Comparison of ENCODE assay signal across 1 cellular context in the genomic region with DNA sequence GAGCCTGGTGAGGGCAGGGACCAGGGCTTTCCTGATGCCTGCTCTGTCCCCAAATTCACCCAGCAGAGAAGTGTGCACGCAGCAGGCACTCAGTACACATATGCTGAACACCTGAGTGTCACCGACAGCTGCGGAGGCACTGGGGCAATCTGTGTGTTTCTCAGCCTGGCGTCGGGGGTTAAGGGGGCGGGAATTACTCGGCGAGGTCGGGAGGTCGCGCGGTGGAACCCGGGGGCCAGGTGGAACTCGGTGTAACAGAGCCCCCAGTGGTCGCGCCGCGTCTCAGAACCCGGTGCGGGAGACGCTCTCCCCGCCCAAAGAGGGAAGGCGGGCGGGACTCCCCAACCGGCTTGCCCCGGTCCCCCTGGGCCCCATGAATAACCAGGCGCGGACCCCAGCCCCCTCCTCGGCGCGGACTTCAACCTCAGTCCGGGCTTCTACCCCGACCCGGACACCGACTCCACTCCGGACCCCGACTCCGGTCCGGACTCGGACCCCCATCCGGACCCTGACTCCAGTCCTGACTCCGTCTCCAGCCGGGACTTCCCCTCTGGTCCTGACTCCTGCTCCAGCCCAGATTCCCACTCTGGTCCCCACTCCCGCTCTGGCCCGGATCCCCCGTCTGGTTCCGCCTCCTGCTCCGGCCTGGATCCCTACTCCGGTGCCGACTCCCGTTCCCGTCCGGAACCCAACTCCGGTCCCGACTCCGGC.
TF ChIP-seq lines count a peak whose summit lies in the region.

Gene SELENOV (plus strand): TSS at position 300 of the 711 bp plus-strand sequence. CDS start 74 bp downstream, at position 374.

TF ChIP-seq in HepG2, 621 proteins besides CTCF, POLR2A, EP300 and RAD21 (continued from another document and continues in another):
- TF ChIP-seq, protein P1, sequence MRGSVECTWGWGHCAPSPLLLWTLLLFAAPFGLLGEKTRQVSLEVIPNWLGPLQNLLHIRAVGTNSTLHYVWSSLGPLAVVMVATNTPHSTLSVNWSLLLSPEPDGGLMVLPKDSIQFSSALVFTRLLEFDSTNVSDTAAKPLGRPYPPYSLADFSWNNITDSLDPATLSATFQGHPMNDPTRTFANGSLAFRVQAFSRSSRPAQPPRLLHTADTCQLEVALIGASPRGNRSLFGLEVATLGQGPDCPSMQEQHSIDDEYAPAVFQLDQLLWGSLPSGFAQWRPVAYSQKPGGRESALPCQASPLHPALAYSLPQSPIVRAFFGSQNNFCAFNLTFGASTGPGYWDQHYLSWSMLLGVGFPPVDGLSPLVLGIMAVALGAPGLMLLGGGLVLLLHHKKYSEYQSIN (CRISPR knock-in tag; IDR thresholded peaks at IDR 0.05; ENCODE audit: borderline replicate concordance) = no peak
- TF ChIP-seq ZNF564 (CRISPR knock-in tag; IDR thresholded peaks at IDR 0.05) (no peak), ZFP91 (CRISPR knock-in tag; IDR thresholded peaks at IDR 0.05; ENCODE audit: borderline replicate concordance) (0 out of 2 replicates have a peak, but pooled peaks have one; percentile 15), FOSL2 (CRISPR knock-in tag; IDR thresholded peaks at IDR 0.05) (no peak), ZNF777 (CRISPR knock-in tag; IDR thresholded peaks at IDR 0.05) (peak; percentile 82), MIXL1 (CRISPR knock-in tag; IDR thresholded peaks at IDR 0.05) (no peak), ASH2L (IDR thresholded peaks at IDR 0.05; ENCODE audit: insufficient read length, low read depth, low read length) (no peak), SNAPC2 (CRISPR knock-in tag; IDR thresholded peaks at IDR 0.05) (no peak), SATB2 (CRISPR knock-in tag; IDR thresholded peaks at IDR 0.05) (no peak), MTF1 (CRISPR knock-in tag; IDR thresholded peaks at IDR 0.05) (no peak), NR1H2 (CRISPR knock-in tag; IDR thresholded peaks at IDR 0.05; ENCODE audit: borderline replicate concordance, low read depth) (no peak), NRL (CRISPR knock-in tag; IDR thresholded peaks at IDR 0.05; ENCODE audit: borderline replicate concordance) (no peak), NR2F6 (IDR thresholded peaks at IDR 0.05) (peak; percentile 47; the same call in 1 of the 2 replicates), NR2F6 (CRISPR knock-in tag; IDR thresholded peaks at IDR 0.05) (peak; percentile 31; the same call in 1 of the 2 replicates), ZNF383 (CRISPR knock-in tag; IDR thresholded peaks at IDR 0.05; ENCODE audit: borderline replicate concordance) (no peak), CREBL2 (CRISPR knock-in tag; IDR thresholded peaks at IDR 0.05; ENCODE audit: borderline replicate concordance) (no peak), LCORL (IDR thresholded peaks at IDR 0.05) (no peak), LCORL (CRISPR knock-in tag; IDR thresholded peaks at IDR 0.05) (no peak), ZNF317 (CRISPR knock-in tag; IDR thresholded peaks at IDR 0.05) (no peak), SNAPC4 (CRISPR knock-in tag; IDR thresholded peaks at IDR 0.05) (no peak), KLF13 (CRISPR knock-in tag; IDR thresholded peaks at IDR 0.05) (no peak), HOXA3 (CRISPR knock-in tag; IDR thresholded peaks at IDR 0.05) (peak; percentile 34; the same call in 1 of the 2 replicates), JDP2 (CRISPR knock-in tag; IDR thresholded peaks at IDR 0.05; ENCODE audit: borderline replicate concordance) (no peak), ZMYM3 (CRISPR knock-in tag; IDR thresholded peaks at IDR 0.05) (0 out of 2 replicates have a peak, but pooled peaks have one; percentile 26), CBX1 (IDR thresholded peaks at IDR 0.05; ENCODE audit: low read depth) (no peak), LRRFIP1 (CRISPR knock-in tag; conservative IDR thresholded peaks at IDR 0.05) (no peak), PLRG1 (conservative IDR thresholded peaks at IDR 0.05) (no peak), ERF (CRISPR knock-in tag; IDR thresholded peaks at IDR 0.05) (0 out of 2 replicates have a peak, but pooled peaks have one; percentile 23), SALL1 (CRISPR knock-in tag; IDR thresholded peaks at IDR 0.05) (peak; percentile 18; the same call in 1 of the 2 replicates), SCMH1 (CRISPR knock-in tag; IDR thresholded peaks at IDR 0.05; ENCODE audit: borderline replicate concordance) (no peak), HMG20A (CRISPR knock-in tag; IDR thresholded peaks at IDR 0.05; ENCODE audit: borderline replicate concordance) (no peak)
- TF ChIP-seq, protein P2, sequence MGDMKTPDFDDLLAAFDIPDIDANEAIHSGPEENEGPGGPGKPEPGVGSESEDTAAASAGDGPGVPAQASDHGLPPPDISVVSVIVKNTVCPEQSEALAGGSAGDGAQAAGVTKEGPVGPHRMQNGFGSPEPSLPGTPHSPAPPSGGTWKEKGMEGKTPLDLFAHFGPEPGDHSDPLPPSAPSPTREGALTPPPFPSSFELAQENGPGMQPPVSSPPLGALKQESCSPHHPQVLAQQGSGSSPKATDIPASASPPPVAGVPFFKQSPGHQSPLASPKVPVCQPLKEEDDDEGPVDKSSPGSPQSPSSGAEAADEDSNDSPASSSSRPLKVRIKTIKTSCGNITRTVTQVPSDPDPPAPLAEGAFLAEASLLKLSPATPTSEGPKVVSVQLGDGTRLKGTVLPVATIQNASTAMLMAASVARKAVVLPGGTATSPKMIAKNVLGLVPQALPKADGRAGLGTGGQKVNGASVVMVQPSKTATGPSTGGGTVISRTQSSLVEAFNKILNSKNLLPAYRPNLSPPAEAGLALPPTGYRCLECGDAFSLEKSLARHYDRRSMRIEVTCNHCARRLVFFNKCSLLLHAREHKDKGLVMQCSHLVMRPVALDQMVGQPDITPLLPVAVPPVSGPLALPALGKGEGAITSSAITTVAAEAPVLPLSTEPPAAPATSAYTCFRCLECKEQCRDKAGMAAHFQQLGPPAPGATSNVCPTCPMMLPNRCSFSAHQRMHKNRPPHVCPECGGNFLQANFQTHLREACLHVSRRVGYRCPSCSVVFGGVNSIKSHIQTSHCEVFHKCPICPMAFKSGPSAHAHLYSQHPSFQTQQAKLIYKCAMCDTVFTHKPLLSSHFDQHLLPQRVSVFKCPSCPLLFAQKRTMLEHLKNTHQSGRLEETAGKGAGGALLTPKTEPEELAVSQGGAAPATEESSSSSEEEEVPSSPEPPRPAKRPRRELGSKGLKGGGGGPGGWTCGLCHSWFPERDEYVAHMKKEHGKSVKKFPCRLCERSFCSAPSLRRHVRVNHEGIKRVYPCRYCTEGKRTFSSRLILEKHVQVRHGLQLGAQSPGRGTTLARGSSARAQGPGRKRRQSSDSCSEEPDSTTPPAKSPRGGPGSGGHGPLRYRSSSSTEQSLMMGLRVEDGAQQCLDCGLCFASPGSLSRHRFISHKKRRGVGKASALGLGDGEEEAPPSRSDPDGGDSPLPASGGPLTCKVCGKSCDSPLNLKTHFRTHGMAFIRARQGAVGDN (CRISPR knock-in tag; IDR thresholded peaks at IDR 0.05) = peak; percentile 41
- TF ChIP-seq, protein P3, sequence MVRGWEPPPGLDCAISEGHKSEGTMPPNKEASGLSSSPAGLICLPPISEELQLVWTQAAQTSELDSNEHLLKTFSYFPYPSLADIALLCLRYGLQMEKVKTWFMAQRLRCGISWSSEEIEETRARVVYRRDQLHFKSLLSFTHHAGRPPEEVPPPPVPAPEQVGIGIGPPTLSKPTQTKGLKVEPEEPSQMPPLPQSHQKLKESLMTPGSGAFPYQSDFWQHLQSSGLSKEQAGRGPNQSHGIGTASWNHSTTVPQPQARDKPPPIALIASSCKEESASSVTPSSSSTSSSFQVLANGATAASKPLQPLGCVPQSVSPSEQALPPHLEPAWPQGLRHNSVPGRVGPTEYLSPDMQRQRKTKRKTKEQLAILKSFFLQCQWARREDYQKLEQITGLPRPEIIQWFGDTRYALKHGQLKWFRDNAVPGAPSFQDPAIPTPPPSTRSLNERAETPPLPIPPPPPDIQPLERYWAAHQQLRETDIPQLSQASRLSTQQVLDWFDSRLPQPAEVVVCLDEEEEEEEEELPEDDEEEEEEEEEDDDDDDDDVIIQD (CRISPR knock-in tag; IDR thresholded peaks at IDR 0.05; ENCODE audit: low read depth) = no peak
- TF ChIP-seq, protein P4, sequence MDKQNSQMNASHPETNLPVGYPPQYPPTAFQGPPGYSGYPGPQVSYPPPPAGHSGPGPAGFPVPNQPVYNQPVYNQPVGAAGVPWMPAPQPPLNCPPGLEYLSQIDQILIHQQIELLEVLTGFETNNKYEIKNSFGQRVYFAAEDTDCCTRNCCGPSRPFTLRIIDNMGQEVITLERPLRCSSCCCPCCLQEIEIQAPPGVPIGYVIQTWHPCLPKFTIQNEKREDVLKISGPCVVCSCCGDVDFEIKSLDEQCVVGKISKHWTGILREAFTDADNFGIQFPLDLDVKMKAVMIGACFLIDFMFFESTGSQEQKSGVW (CRISPR knock-in tag; IDR thresholded peaks at IDR 0.05; ENCODE audit: borderline replicate concordance) = no peak
- TF ChIP-seq, protein P5, sequence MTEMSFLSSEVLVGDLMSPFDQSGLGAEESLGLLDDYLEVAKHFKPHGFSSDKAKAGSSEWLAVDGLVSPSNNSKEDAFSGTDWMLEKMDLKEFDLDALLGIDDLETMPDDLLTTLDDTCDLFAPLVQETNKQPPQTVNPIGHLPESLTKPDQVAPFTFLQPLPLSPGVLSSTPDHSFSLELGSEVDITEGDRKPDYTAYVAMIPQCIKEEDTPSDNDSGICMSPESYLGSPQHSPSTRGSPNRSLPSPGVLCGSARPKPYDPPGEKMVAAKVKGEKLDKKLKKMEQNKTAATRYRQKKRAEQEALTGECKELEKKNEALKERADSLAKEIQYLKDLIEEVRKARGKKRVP (CRISPR knock-in tag; IDR thresholded peaks at IDR 0.05) = no peak
